Comparison of ENCODE assay signal across 8 cellular contexts in the genomic region with DNA sequence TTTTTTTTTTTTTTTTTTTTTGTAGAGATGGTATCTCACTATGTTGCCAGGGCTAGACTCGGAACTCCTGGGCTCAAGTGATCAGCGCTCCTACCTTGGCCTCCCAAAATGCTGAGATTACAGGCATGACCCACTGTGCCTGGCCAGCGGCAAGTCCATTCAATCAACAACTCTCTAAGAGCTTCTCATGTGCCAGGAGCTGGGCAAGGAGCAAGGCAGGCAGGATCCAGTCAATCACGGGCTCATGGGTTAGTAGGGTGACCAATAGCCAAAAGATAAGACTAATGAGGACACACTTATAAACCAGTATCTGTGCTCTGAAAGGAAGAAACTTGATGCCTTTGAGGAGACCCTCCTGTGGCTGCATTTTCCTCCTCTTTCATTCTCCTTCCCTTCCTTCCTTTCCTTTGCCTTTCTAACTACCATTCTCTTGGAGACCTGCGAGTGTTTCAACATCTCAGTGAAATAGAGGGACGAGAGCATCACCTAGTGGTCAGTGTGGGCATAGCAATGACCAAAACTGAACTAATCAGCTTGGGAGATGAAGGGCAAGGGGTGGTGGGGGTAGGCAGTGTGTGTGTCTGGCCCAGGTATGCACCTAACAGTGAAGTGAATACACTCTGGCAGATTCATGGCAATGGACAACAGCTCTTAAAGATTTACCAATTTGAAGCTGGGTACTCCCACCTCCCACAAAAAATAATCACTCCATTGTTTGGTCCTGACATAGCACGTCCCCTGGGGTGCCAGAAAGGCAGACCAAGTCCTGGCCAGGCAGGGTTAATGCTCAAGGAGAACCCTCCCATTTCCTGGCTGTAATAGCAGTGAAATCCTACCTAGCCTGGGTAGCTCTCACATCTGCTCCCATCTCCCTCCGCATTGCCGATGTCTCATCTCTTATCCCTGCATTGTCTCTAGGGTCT. TPM values are rescaled to one million over a fixed set of nuclear protein-coding genes. Genes with fewer than 3 reads are reported as not detected.
A peak's percentile ranks its signal among the peaks of the same experiment; 100 is the strongest.
DNase-seq lines count a peak whose midpoint lies in the region; ATAC-seq lines count a peak whose summit lies in the region.

No MANE protein-coding gene starts in this region.

- intact Hi-C loops in left ventricle myocardium superior (cut with micrococcal nuclease), result loop anchor here (5.0 kb wide), 1 partner anchor 178 kb away; no protein-coding TSS in a partner anchor
- intact Hi-C loops in sciatic nerve (cut with DNase I), result loop anchor here (5.0 kb wide), 1 partner anchor 178 kb away; no protein-coding TSS in a partner anchor

- ATAC-seq in left ventricle myocardium superior (peak; percentile 74), sciatic nerve (peak; percentile 80), GM19395 (IDR thresholded peaks at IDR 0.05; ENCODE audit: unreplicated experiment) (no peak), HG03280 (IDR thresholded peaks at IDR 0.05; ENCODE audit: unreplicated experiment) (no peak)

- DNase-seq in GF-D8 (lab: John Stamatoyannopoulos, UW) (peak; percentile 30), MV-4-11 (lab: John Stamatoyannopoulos, UW) (peak; percentile 48), SW480 (ENCODE audit: low spot score) (peak; percentile 63), left ventricle myocardium superior (peak; percentile 46), sciatic nerve (ENCODE audit: low spot score) (peak; percentile 89)
- DNase-seq in activated naive CD8-positive, alpha-beta T cell treated with anti-CD3 and anti-CD28 coated beads, Interleukin-2, amount 50 U/mL, for 16 hours (ENCODE audit: low read depth, low spot score), result peak; percentile 57

RNA-seq across cellular contexts. Expression of a gene that starts 6.2 kb away (rescaled TPM):
- 2.3 TPM for total RNA-seq in left ventricle myocardium superior
- 6.0 TPM for total RNA-seq in sciatic nerve

RNA-seq across cellular contexts. Expression of a gene that starts 12.5 kb away (rescaled TPM):
- total RNA-seq in left ventricle myocardium superior (1,577 TPM), sciatic nerve (66.3 TPM)

RNA-seq across cellular contexts. Expression of a gene that starts 43.7 kb away (rescaled TPM):
- total RNA-seq in left ventricle myocardium superior (110 TPM), sciatic nerve (72.9 TPM)

RNA-seq across cellular contexts. Expression of a gene that starts 45.0 kb away (rescaled TPM):
- 2.8 TPM for total RNA-seq in left ventricle myocardium superior
- total RNA-seq in sciatic nerve, result 7.6 TPM

Comparison
In these comparisons a context has a peak if more than half of its experiments do, and no peak if none do; other contexts are left out.
1. DNase-seq: peak in every context shown above with its lines; median percentile 89 in sciatic nerve; 63 in SW480; 57 in activated naive CD8-positive, alpha-beta T cell treated with anti-CD3 and anti-CD28 coated beads, Interleukin-2, amount 50 U/mL, for 16 hours; 48 in MV-4-11; 46 in left ventricle myocardium superior; 30 in GF-D8.
2. ATAC-seq: peak in left ventricle myocardium superior (single experiment) and sciatic nerve (single experiment); none in GM19395 (single experiment) and HG03280 (single experiment).
3. RNA of a gene that starts 12.5 kb away (total RNA-seq): 1,577 TPM in left ventricle myocardium superior (single experiment); 66.3 TPM in sciatic nerve (single experiment); every median in the first group is over 10 times any median in the second.